In genomic region chr3:119401069-119401468, GRCh38 we compare ENCODE assay signal across 15 cellular contexts.
A peak's percentile ranks its signal among the peaks of the same experiment; 100 is the strongest.
DNase-seq lines count a peak whose midpoint lies in the region; ATAC-seq and TF ChIP-seq lines count a peak whose summit lies in the region.
"Had no signal": no experiment of that assay in that cellular context is flagged by ENCODE, and none has a peak within 500 bp of the region (broad histone marks: within the 10 kb centered on the region; RNA-seq: fewer than 3 reads in every experiment).

No MANE protein-coding gene starts in this region.

- peaks cover 0 to 47% (median 10%) of the 10 kb centered on the region in 3 donors for H3K36me3 ChIP-seq in esophagus squamous epithelium
- H3K36me3 ChIP-seq: right lobe of liver, WERI-Rb-1 had no signal

- TF ChIP-seq CTCF in esophagus squamous epithelium (IDR thresholded peaks at IDR 0.05) = no peak

- DNase-seq in memory B cell (ENCODE audit: low spot score in 2 of 2) (no peak), esophagus squamous epithelium (lab: John Stamatoyannopoulos, UW) (no peak), NCI-H187 (lab: John Stamatoyannopoulos, UW) (no peak), COR-L47 (lab: John Stamatoyannopoulos, UW) (no peak)
- DNase-seq: anterior cingulate cortex, foreskin fibroblast, HCEC 1CT, right lobe of liver, WERI-Rb-1 had no signal

- H3K4me3 Mint-ChIP-seq in memory B cell = peak overlapping the region; percentile 73

- no peaks in the 10 kb centered on the region for H3K4me1 ChIP-seq in esophagus squamous epithelium
- H3K4me1 ChIP-seq: right lobe of liver, SJSA1, suprapubic skin had no signal

- 90 to 91% methylated on average over 4 to 5 of the region's 5 CpGs for WGBS in esophagus squamous epithelium, 2 donors

- H3K27me3 ChIP-seq in esophagus squamous epithelium = no peaks in the 10 kb centered on the region
- H3K27me3 ChIP-seq: right lobe of liver, SJSA1, suprapubic skin had no signal

- H3K27me3 Mint-ChIP-seq in memory B cell = no peaks in the 10 kb centered on the region

- H3K27ac ChIP-seq in esophagus squamous epithelium = no peak overlapping the region
- H3K27ac ChIP-seq: right lobe of liver, SJSA1, suprapubic skin, WERI-Rb-1 had no signal

- H3K9me3 Mint-ChIP-seq in memory B cell = no peaks in the 10 kb centered on the region

- peak overlapping the region; percentile 92 for H3K27ac Mint-ChIP-seq in memory B cell

- intact Hi-C loops in esophagus squamous epithelium (cut with DNase I) = no loop called here

- peaks cover 9% of the 10 kb centered on the region for H3K36me3 Mint-ChIP-seq in memory B cell

- TF ChIP-seq POLR2A in esophagus squamous epithelium (IDR thresholded peaks at IDR 0.05) = no peak

- ATAC-seq in GM19025 (IDR thresholded peaks at IDR 0.05; ENCODE audit: low read depth, unreplicated experiment) = peak; percentile 27
- peak; percentile 54 for ATAC-seq in GM21619 (IDR thresholded peaks at IDR 0.05; ENCODE audit: unreplicated experiment)
- ATAC-seq in HG03139 (IDR thresholded peaks at IDR 0.05; ENCODE audit: unreplicated experiment) = peak; percentile 37
- peak; percentile 51 for ATAC-seq in memory B cell (ENCODE audit: low read depth)
- ATAC-seq: HepG2, right lobe of liver had no signal

- no peaks in the 10 kb centered on the region for H3K9me3 ChIP-seq in esophagus squamous epithelium
- H3K9me3 ChIP-seq: right lobe of liver, SJSA1, suprapubic skin had no signal

- no peak overlapping the region for H3K4me3 ChIP-seq in esophagus squamous epithelium
- H3K4me3 ChIP-seq: right lobe of liver, SJSA1, suprapubic skin had no signal

- H3K4me1 Mint-ChIP-seq in memory B cell = peaks cover 7% of the 10 kb centered on the region
